ENCODE assay signal across 20 cellular contexts in the genomic region with DNA sequence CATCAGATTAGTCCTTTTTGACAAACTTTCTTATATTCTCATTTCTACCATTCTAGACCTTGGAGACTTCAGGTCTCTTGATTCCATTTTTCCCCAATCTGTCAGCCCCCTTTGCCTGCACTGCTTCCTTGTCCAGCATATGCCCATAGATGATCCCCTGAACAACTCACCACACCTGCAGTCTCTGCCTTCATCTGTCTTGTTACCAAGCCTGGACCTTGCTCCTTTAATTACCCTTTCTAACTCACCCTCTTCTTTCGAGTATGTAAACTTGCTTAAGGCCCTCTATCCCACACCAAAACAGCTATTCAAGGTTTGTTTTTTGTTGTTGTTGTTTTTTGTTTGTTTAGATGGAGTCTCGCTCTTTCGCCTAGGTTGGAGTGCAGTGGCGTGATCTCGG. TPM values are rescaled to one million over a fixed set of nuclear protein-coding genes. Genes with fewer than 3 reads are reported as not detected.
"Had no signal": no experiment of that assay in that cellular context is flagged by ENCODE, and none has a peak within 500 bp of the region (broad histone marks: within the 10 kb centered on the region; RNA-seq: fewer than 3 reads in every experiment).

No MANE protein-coding gene starts in this region.

- H3K36me3 ChIP-seq: colonic mucosa, neural progenitor cell, prostate gland had no signal

- H3K4me1 ChIP-seq: colonic mucosa, neural progenitor cell, prostate gland had no signal

- H3K9me3 Mint-ChIP-seq: activated naive CD8-positive, alpha-beta T cell treated with anti-CD3 and anti-CD28 coated beads, Interleukin-2, amount 10 ng/mL, durations not matched to agents 7 days and 5 days; activated T-cell treated with anti-CD3 and anti-CD28 coated beads, Interleukin-2, amount 50 U/mL, for 4 hours; central memory CD8-positive, alpha-beta T cell; mesothelial cell of epicardium; neural progenitor cell had no signal

- H3K9me3 ChIP-seq: colonic mucosa, left lung, prostate gland, right atrium auricular region, testis, upper lobe of right lung had no signal

- ATAC-seq: activated T-cell treated with anti-CD3 and anti-CD28 coated beads, Interleukin-2, amount 50 U/mL, for 4 hours; left lung; upper lobe of right lung had no signal

- H3K27ac Mint-ChIP-seq: activated naive CD8-positive, alpha-beta T cell treated with anti-CD3 and anti-CD28 coated beads, Interleukin-2, amount 10 ng/mL, durations not matched to agents 7 days and 5 days; mesothelial cell of epicardium; neural progenitor cell had no signal

- H3K9ac ChIP-seq: neural progenitor cell had no signal

- H3K4me3 Mint-ChIP-seq: activated naive CD8-positive, alpha-beta T cell treated with anti-CD3 and anti-CD28 coated beads, Interleukin-2, amount 10 ng/mL, durations not matched to agents 7 days and 5 days; activated T-cell treated with anti-CD3 and anti-CD28 coated beads, Interleukin-2, amount 50 U/mL, for 4 hours; central memory CD8-positive, alpha-beta T cell; mesothelial cell of epicardium; neural progenitor cell had no signal

- H2AFZ ChIP-seq: neural progenitor cell had no signal

- H3K4me1 Mint-ChIP-seq: mesothelial cell of epicardium had no signal

- H3K4me3 ChIP-seq: colonic mucosa, left lung, neural progenitor cell, prostate gland, right atrium auricular region, testis, upper lobe of right lung had no signal

- FAIRE-seq: kidney had no signal

- H3K27me3 ChIP-seq: brain microvascular endothelial cell, colonic mucosa, left lung, neural progenitor cell, right atrium auricular region, testis, upper lobe of right lung had no signal

- H3K27me3 Mint-ChIP-seq: activated naive CD8-positive, alpha-beta T cell treated with anti-CD3 and anti-CD28 coated beads, Interleukin-2, amount 10 ng/mL, durations not matched to agents 7 days and 5 days; central memory CD8-positive, alpha-beta T cell had no signal

- H3K4me2 ChIP-seq: neural progenitor cell had no signal

- DNase-seq: activated CD4-positive, alpha-beta T cell treated with anti-CD3 and anti-CD28 coated beads, Interleukin-2, amount 50 U/mL, for 4 hours; activated gamma-delta T cell treated with Interleukin-2 at 50 U/mL for 16 hours; activated naive CD8-positive, alpha-beta T cell treated with anti-CD3 and anti-CD28 coated beads, Interleukin-2, amount 10 ng/mL, durations not matched to agents 7 days and 5 days; activated T-cell treated with anti-CD3 and anti-CD28 coated beads, Interleukin-2, amount 50 U/mL, for 4 hours; brain microvascular endothelial cell; colonic mucosa; erythroblast; foreskin melanocyte; hypothalamus; kidney; left lung; T-helper 2 cell; testis; upper lobe of right lung had no signal

- H3K27ac ChIP-seq: brain microvascular endothelial cell, colonic mucosa, left lung, neural progenitor cell, prostate gland, right atrium auricular region, testis, upper lobe of right lung had no signal

RNA-seq across cellular contexts. Expression of gene GPD1, which starts 17.8 kb away (rescaled TPM):
- total RNA-seq: osteoblast had no signal
